Comparison of ENCODE assay signal across 1 cellular context in genomic region chr17:7887482-7888183, GRCh38.
A peak's percentile ranks its signal among the peaks of the same experiment; 100 is the strongest.
TF ChIP-seq lines count a peak whose summit lies in the region.

No MANE protein-coding gene starts in this region.

TF ChIP-seq in HEK293, 187 proteins besides CTCF, POLR2A, EP300 and RAD21 (continued from another document and continues in another):
- TF ChIP-seq REPIN1 (tag by site-specific recombination; IDR thresholded peaks at IDR 0.05; ENCODE audit: low read depth) (peak; percentile 41; the same call in 1 of the 2 replicates), PATZ1 (tag by site-specific recombination; IDR thresholded peaks at IDR 0.05) (peak; percentile 96), ZNF704 (tag by site-specific recombination; IDR thresholded peaks at IDR 0.05) (no peak), ZBTB48 (tag by site-specific recombination; IDR thresholded peaks at IDR 0.05) (peak; percentile 95), PRDM1 (tag by site-specific recombination; IDR thresholded peaks at IDR 0.05) (peak; percentile 57; the same call in 1 of the 2 replicates), ZNF416 (tag by site-specific recombination; IDR thresholded peaks at IDR 0.05) (no peak), ZBTB17 (tag by site-specific recombination; IDR thresholded peaks at IDR 0.05) (peak; percentile 91), ZNF501 (tag by site-specific recombination; IDR thresholded peaks at IDR 0.05) (peak; percentile 87), ZNF747 (tag by site-specific recombination; IDR thresholded peaks at IDR 0.05) (no peak), SP7 (tag by site-specific recombination; IDR thresholded peaks at IDR 0.05) (peak; percentile 81), ZSCAN16 (tag by site-specific recombination; IDR thresholded peaks at IDR 0.05) (peak; percentile 53; the same call in 1 of the 2 replicates), ZNF596 (tag by site-specific recombination; IDR thresholded peaks at IDR 0.05) (peak; percentile 61), ZNF600 (tag by site-specific recombination; IDR thresholded peaks at IDR 0.05) (peak; percentile 92), SP3 (tag by site-specific recombination; IDR thresholded peaks at IDR 0.05) (peak; percentile 89), WT1 (tag by site-specific recombination; IDR thresholded peaks at IDR 0.05) (peak; percentile 95), BCL6B (tag by site-specific recombination; IDR thresholded peaks at IDR 0.05) (no peak), ZFP69B (tag by site-specific recombination; IDR thresholded peaks at IDR 0.05) (0 out of 2 replicates have a peak, but pooled peaks have one; percentile 36), MZF1 (tag by site-specific recombination; IDR thresholded peaks at IDR 0.05; ENCODE audit: borderline replicate concordance) (peak; percentile 82), ZSCAN30 (tag by site-specific recombination; IDR thresholded peaks at IDR 0.05) (peak; percentile 90), ZNF837 (tag by site-specific recombination; IDR thresholded peaks at IDR 0.05) (no peak), GLIS1 (tag by site-specific recombination; IDR thresholded peaks at IDR 0.05) (peak; percentile 81), PRDM2 (tag by site-specific recombination; IDR thresholded peaks at IDR 0.05; ENCODE audit: borderline replicate concordance) (no peak), ZNF335 (tag by site-specific recombination; conservative IDR thresholded peaks at IDR 0.05) (peak; percentile 54; the same call in 1 of the 2 replicates), HIC1 (tag by site-specific recombination; IDR thresholded peaks at IDR 0.05) (peak; percentile 56), ZNF24 (tag by site-specific recombination; IDR thresholded peaks at IDR 0.05) (0 out of 2 replicates have a peak, but pooled peaks have one; percentile 36), ZNF26 (tag by site-specific recombination; IDR thresholded peaks at IDR 0.05) (no peak), ZBTB1 (tag by site-specific recombination; IDR thresholded peaks at IDR 0.05) (no peak), IKZF3 (tag by site-specific recombination; IDR thresholded peaks at IDR 0.05) (peak; percentile 99), ZNF843 (tag by site-specific recombination; IDR thresholded peaks at IDR 0.05) (peak; percentile 59), EGR2 (tag by site-specific recombination; IDR thresholded peaks at IDR 0.05; ENCODE audit: low read depth) (peak; percentile 77), KLF17 (tag by site-specific recombination; IDR thresholded peaks at IDR 0.05) (no peak; the same call in 1 of the 2 replicates), ZFP37 (tag by site-specific recombination; IDR thresholded peaks at IDR 0.05) (0 out of 2 replicates have a peak, but pooled peaks have one; percentile 47), KLF9 (tag by site-specific recombination; IDR thresholded peaks at IDR 0.05; ENCODE audit: low read depth) (peak; percentile 49), HOXA7 (CRISPR knock-in tag; IDR thresholded peaks at IDR 0.05; ENCODE audit: borderline replicate concordance) (no peak), ZIC2 (tag by site-specific recombination; IDR thresholded peaks at IDR 0.05) (peak; percentile 68), ZNF174 (tag by site-specific recombination; IDR thresholded peaks at IDR 0.05) (no peak)
- TF ChIP-seq, protein P1, sequence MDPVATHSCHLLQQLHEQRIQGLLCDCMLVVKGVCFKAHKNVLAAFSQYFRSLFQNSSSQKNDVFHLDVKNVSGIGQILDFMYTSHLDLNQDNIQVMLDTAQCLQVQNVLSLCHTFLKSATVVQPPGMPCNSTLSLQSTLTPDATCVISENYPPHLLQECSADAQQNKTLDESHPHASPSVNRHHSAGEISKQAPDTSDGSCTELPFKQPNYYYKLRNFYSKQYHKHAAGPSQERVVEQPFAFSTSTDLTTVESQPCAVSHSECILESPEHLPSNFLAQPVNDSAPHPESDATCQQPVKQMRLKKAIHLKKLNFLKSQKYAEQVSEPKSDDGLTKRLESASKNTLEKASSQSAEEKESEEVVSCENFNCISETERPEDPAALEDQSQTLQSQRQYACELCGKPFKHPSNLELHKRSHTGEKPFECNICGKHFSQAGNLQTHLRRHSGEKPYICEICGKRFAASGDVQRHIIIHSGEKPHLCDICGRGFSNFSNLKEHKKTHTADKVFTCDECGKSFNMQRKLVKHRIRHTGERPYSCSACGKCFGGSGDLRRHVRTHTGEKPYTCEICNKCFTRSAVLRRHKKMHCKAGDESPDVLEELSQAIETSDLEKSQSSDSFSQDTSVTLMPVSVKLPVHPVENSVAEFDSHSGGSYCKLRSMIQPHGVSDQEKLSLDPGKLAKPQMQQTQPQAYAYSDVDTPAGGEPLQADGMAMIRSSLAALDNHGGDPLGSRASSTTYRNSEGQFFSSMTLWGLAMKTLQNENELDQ (tag by site-specific recombination; IDR thresholded peaks at IDR 0.05; ENCODE audit: low read depth) = no peak
- TF ChIP-seq, protein P2, sequence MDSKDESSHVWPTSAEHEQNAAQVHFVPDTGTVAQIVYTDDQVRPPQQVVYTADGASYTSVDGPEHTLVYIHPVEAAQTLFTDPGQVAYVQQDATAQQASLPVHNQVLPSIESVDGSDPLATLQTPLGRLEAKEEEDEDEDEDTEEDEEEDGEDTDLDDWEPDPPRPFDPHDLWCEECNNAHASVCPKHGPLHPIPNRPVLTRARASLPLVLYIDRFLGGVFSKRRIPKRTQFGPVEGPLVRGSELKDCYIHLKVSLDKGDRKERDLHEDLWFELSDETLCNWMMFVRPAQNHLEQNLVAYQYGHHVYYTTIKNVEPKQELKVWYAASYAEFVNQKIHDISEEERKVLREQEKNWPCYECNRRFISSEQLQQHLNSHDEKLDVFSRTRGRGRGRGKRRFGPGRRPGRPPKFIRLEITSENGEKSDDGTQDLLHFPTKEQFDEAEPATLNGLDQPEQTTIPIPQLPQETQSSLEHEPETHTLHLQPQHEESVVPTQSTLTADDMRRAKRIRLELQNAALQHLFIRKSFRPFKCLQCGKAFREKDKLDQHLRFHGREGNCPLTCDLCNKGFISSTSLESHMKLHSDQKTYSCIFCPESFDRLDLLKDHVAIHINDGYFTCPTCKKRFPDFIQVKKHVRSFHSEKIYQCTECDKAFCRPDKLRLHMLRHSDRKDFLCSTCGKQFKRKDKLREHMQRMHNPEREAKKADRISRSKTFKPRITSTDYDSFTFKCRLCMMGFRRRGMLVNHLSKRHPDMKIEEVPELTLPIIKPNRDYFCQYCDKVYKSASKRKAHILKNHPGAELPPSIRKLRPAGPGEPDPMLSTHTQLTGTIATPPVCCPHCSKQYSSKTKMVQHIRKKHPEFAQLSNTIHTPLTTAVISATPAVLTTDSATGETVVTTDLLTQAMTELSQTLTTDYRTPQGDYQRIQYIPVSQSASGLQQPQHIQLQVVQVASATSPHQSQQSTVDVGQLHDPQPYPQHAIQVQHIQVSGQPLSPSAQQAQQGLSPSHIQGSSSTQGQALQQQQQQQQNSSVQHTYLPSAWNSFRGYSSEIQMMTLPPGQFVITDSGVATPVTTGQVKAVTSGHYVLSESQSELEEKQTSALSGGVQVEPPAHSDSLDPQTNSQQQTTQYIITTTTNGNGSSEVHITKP (tag by site-specific recombination; IDR thresholded peaks at IDR 0.05) = peak; percentile 96
